ENCODE assay signal across 13 cellular contexts in the genomic region with DNA sequence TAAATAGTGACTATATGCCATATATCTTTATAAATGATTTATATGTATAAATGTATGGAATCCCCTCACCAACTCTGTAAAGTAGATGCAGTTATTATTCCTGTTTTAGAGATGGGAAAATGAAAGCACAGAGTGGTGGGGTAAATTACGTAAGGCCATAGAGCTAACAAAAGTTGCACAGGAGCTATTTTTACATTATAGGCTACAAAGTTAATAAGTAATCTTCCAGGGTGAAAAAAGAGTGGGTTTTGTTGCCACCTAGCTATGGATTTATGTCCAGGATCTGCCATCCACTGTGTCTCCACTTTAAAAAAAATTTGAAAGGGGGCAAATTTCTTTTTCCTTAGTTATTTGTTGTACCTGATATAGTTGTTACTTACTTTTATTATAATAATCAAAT.
"Had no signal": no experiment of that assay in that cellular context is flagged by ENCODE, and none has a peak within 500 bp of the region (broad histone marks: within the 10 kb centered on the region; RNA-seq: fewer than 3 reads in every experiment).

No MANE protein-coding gene starts in this region.

- H3K4me3 ChIP-seq: cardiac muscle cell, esophagus squamous epithelium, left ventricle myocardium inferior, upper lobe of left lung had no signal

- ATAC-seq: activated CD4-positive, alpha-beta T cell treated with anti-CD3 and anti-CD28 coated beads for 36 hours; activated CD8-positive, alpha-beta T cell treated with anti-CD3 and anti-CD28 coated beads for 36 hours had no signal

- DNase-seq: activated CD4-positive, alpha-beta T cell treated with anti-CD3 and anti-CD28 coated beads for 36 hours; activated CD8-positive, alpha-beta T cell treated with anti-CD3 and anti-CD28 coated beads for 36 hours; activated naive CD4-positive, alpha-beta T cell treated with Interleukin-2 at 50 U/mL for 16 hours; esophagus squamous epithelium; foreskin fibroblast; left ventricle myocardium inferior; mesenchymal stem cell; occipital lobe; stimulated activated CD4-positive, alpha-beta T cell treated with anti-CD3 and anti-CD28 coated beads, Interleukin-12 subunit alpha, Interleukin-12 subunit beta, amount 100 ng/mL, for 4 hours; T1000; upper lobe of left lung; WERI-Rb-1 had no signal
